Comparison of ENCODE assay signal across 13 cellular contexts in the genomic region with DNA sequence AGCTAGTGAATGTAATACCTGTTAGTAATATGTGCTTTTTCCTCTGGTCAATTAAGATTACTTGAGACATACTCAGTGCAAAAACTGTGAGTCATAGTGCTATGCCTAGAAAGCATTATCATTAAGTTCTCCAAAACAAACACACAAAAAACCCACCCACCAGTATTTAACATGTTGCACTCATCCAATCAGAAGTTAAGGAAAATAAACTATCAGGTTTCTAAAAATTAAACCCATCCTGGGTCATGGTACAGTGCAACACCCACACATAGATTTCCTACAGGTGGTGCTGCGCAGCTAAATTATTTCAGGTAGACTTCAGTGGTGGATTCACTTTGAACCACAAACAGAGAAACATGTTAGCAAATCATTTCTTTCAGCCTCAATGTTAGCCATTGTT.
"Had no signal": no experiment of that assay in that cellular context is flagged by ENCODE, and none has a peak within 500 bp of the region (broad histone marks: within the 10 kb centered on the region; RNA-seq: fewer than 3 reads in every experiment).

No MANE protein-coding gene starts in this region.

- DNase-seq: activated naive CD4-positive, alpha-beta T cell treated with anti-CD3 and anti-CD28 coated beads, Interleukin-2, amount 50 U/mL, for 16 hours; activated T-cell treated with anti-CD3 and anti-CD28 coated beads, Interleukin-2, amount 50 U/mL, for 1 hour; endodermal cell; foreskin melanocyte; head of caudate nucleus; mucosa of descending colon; naive thymus-derived CD8-positive, alpha-beta T cell; posterior cingulate gyrus; stomach had no signal

- H3K4me3 ChIP-seq: esophagus muscularis mucosa, mucosa of descending colon, right atrium auricular region, skin epidermis, stomach, thoracic aorta had no signal
